In genomic region chr13:49421391-49421790, GRCh38 we compare ENCODE assay signal across 9 cellular contexts. TPM values are rescaled to one million over a fixed set of nuclear protein-coding genes. Genes with fewer than 3 reads are reported as not detected.
DNase-seq lines count a peak whose midpoint lies in the region; ATAC-seq and TF ChIP-seq lines count a peak whose summit lies in the region.
"Had no signal": no experiment of that assay in that cellular context is flagged by ENCODE, and none has a peak within 500 bp of the region (broad histone marks: within the 10 kb centered on the region; RNA-seq: fewer than 3 reads in every experiment).

No MANE protein-coding gene starts in this region.

- H3K4me3 ChIP-seq in left lung = no peak overlapping the region
- no peak overlapping the region for H3K4me3 ChIP-seq in esophagus squamous epithelium
- H3K4me3 ChIP-seq: BLaER1 had no signal

- H3K4me1 ChIP-seq in left lung = no peaks in the 10 kb centered on the region
- H3K4me1 ChIP-seq in esophagus squamous epithelium = no peaks in the 10 kb centered on the region

- ATAC-seq in activated CD4-positive, CD25-positive, alpha-beta regulatory T cell treated with anti-CD3 and anti-CD28 coated beads, Interleukin-2, amount 50 U/mL, for 24 hours = peak; percentile 60 to 73
- ATAC-seq in HG03039 (IDR thresholded peaks at IDR 0.05; ENCODE audit: unreplicated experiment) (peak; percentile 64), left lung (peak; percentile 54)

- H3K36me3 ChIP-seq in left lung (no peaks in the 10 kb centered on the region), esophagus squamous epithelium (no peaks in the 10 kb centered on the region)
- H3K36me3 ChIP-seq: BLaER1 had no signal

- WGBS in esophagus squamous epithelium, 2 donors = 53 to 60% methylated on average over 1 to 2 of the region's 3 CpGs

- H3K27me3 ChIP-seq in left lung = no peaks in the 10 kb centered on the region
- H3K27me3 ChIP-seq in esophagus squamous epithelium = no peaks in the 10 kb centered on the region
- H3K27me3 ChIP-seq: BLaER1 had no signal

- H3K27ac ChIP-seq in left lung = no peak overlapping the region
- no peak overlapping the region for H3K27ac ChIP-seq in esophagus squamous epithelium
- H3K27ac ChIP-seq: BLaER1 had no signal

- no peak for TF ChIP-seq POLR2A in esophagus squamous epithelium (IDR thresholded peaks at IDR 0.05)

- TF ChIP-seq CTCF in left lung (IDR thresholded peaks at IDR 0.05) (no peak), esophagus squamous epithelium (IDR thresholded peaks at IDR 0.05) (no peak)

- no peaks in the 10 kb centered on the region for H3K9me3 ChIP-seq in left lung
- no peaks in the 10 kb centered on the region for H3K9me3 ChIP-seq in esophagus squamous epithelium
- H3K9me3 ChIP-seq: BLaER1 had no signal

- intact Hi-C loops in left lung (cut with DNase I) (no loop called here), esophagus squamous epithelium (cut with DNase I) (no loop called here)

- DNase-seq in activated CD4-positive, CD25-positive, alpha-beta regulatory T cell treated with anti-CD3 and anti-CD28 coated beads, Interleukin-2, amount 50 U/mL, for 72 hours = no peak
- peak; percentile 11 for DNase-seq in activated CD4-positive, alpha-beta T cell treated with anti-CD3 and anti-CD28 coated beads for 1 hour
- DNase-seq in left lung (no peak), esophagus squamous epithelium (lab: John Stamatoyannopoulos, UW) (no peak), NCI-H2081 treated with DMSO at 0.1 percent for 48 hours (lab: John Stamatoyannopoulos, UW) (no peak), NCI-H2196 (lab: John Stamatoyannopoulos, UW; ENCODE audit: unreplicated experiment) (no peak)

RNA-seq across cellular contexts. Expression of gene CAB39L, which starts 22.5 kb away (rescaled TPM):
- 10 to 100 TPM in 1 of 2 donors, 1 to 10 TPM in 1; 8.6 to 12.8 TPM for total RNA-seq in left lung
- 10 to 100 TPM; 16.9 to 29.2 (median 21.2) TPM for total RNA-seq in esophagus squamous epithelium

RNA-seq across cellular contexts. Expression of gene SETDB2, which starts 22.7 kb away (rescaled TPM):
- 10 to 100 TPM; 11.4 to 14.0 TPM for total RNA-seq in left lung
- total RNA-seq in esophagus squamous epithelium = 1 to 10 TPM; 2.3 to 9.0 (median 4.8) TPM
